17 cellular contexts compared by ENCODE assay signal in genomic region chr3:127749361-127749760, GRCh38.
DNase-seq lines count a peak whose midpoint lies in the region; ATAC-seq and TF ChIP-seq lines count a peak whose summit lies in the region.
"Had no signal": no experiment of that assay in that cellular context is flagged by ENCODE, and none has a peak within 500 bp of the region (broad histone marks: within the 10 kb centered on the region; RNA-seq: fewer than 3 reads in every experiment).

No MANE protein-coding gene starts in this region.

- BruUV-seq in Calu3 (replicated peaks; lab: Mats Ljungman, UMichigan) (no TSS peak), OCI-LY7 (replicated peaks; lab: Mats Ljungman, UMichigan) (no TSS peak)

- H3K4me3 Mint-ChIP-seq in Calu3 (ENCODE audit: low read depth, unreplicated experiment): no peak overlapping the region
- no peak overlapping the region for H3K4me3 Mint-ChIP-seq in dendritic cell treated with granulocyte-macrophage colony-stimulating factor and Interleukin-4, amounts not matched to agents 40 ng/mL and 50 ng/mL, for 4 days
- H3K4me3 Mint-ChIP-seq: activated CD4-positive, alpha-beta T cell treated with anti-CD3 and anti-CD28 coated beads, Interleukin-2, amount 10 ng/mL, durations not matched to agents 7 days and 5 days; H9; stimulated activated effector memory CD8-positive, alpha-beta T cell treated with anti-CD3 and anti-CD28 coated beads, Interleukin-12 subunit alpha, Interleukin-12 subunit beta, amount 100 ng/mL, for 72 hours; T-helper 17 cell had no signal

- H3K27ac ChIP-seq in OCI-LY7 (ENCODE audit: low read depth, low read length, poor library complexity, severe bottlenecking): no peak overlapping the region
- H3K27ac ChIP-seq: cardiac muscle cell had no signal

- no peak overlapping the region for H3K4me3 ChIP-seq in OCI-LY7 (ENCODE audit: low read depth, low read length, poor library complexity, severe bottlenecking)
- H3K4me3 ChIP-seq: cardiac muscle cell, lung had no signal

- H3K9me3 ChIP-seq in OCI-LY7 (ENCODE audit: low read length): no peaks in the 10 kb centered on the region

- ATAC-seq in GM21717 (IDR thresholded peaks at IDR 0.05; ENCODE audit: unreplicated experiment): no peak
- no peak for ATAC-seq in GM21619 (IDR thresholded peaks at IDR 0.05; ENCODE audit: unreplicated experiment)
- ATAC-seq: stimulated activated effector memory CD8-positive, alpha-beta T cell treated with anti-CD3 and anti-CD28 coated beads, Interleukin-12 subunit alpha, Interleukin-12 subunit beta, amount 100 ng/mL, for 72 hours; T-helper 17 cell had no signal

- H4K20me1 ChIP-seq in OCI-LY7 (ENCODE audit: insufficient read depth, low read length): no peaks in the 10 kb centered on the region

- peaks cover 26% of the 10 kb centered on the region for H3K4me1 ChIP-seq in OCI-LY7 (ENCODE audit: insufficient read depth, low read length, poor library complexity, severe bottlenecking)

- no peak for TF ChIP-seq CTCF in Calu3 (IDR thresholded peaks at IDR 0.05; ENCODE audit: unreplicated experiment)
- no peak for TF ChIP-seq CTCF in OCI-LY7 (conservative IDR thresholded peaks at IDR 0.05; ENCODE audit: low read length)

- no peaks in the 10 kb centered on the region for H3K79me2 ChIP-seq in OCI-LY7 (ENCODE audit: insufficient read depth, low read depth, low read length)

- no peaks in the 10 kb centered on the region for H3K9me3 Mint-ChIP-seq in Calu3 (ENCODE audit: low read depth, unreplicated experiment)
- H3K9me3 Mint-ChIP-seq in dendritic cell treated with granulocyte-macrophage colony-stimulating factor and Interleukin-4, amounts not matched to agents 40 ng/mL and 50 ng/mL, for 4 days: no peaks in the 10 kb centered on the region
- H3K9me3 Mint-ChIP-seq: activated CD4-positive, alpha-beta T cell treated with anti-CD3 and anti-CD28 coated beads, Interleukin-2, amount 10 ng/mL, durations not matched to agents 7 days and 5 days; H9; stimulated activated effector memory CD8-positive, alpha-beta T cell treated with anti-CD3 and anti-CD28 coated beads, Interleukin-12 subunit alpha, Interleukin-12 subunit beta, amount 100 ng/mL, for 72 hours had no signal

- CTCF ChIA-PET in Calu3 (lab: Charles Lee): interaction anchor here (1.1 kb wide), 1 partner anchor 13 kb away, joined by 3 read pairs; no protein-coding TSS in a partner anchor
- CTCF ChIA-PET in OCI-LY7 (lab: Charles Lee; ENCODE audit: unreplicated experiment): no interaction called here

- peaks cover 62% of the 10 kb centered on the region for H3K4me1 Mint-ChIP-seq in Calu3 (ENCODE audit: low read depth, unreplicated experiment)
- H3K4me1 Mint-ChIP-seq in dendritic cell treated with granulocyte-macrophage colony-stimulating factor and Interleukin-4, amounts not matched to agents 40 ng/mL and 50 ng/mL, for 4 days (ENCODE audit: low read depth): peaks cover 68% of the 10 kb centered on the region

- H3K4me2 ChIP-seq in OCI-LY7 (ENCODE audit: low read length): 0 out of 2 replicates have a peak overlapping the region, but pooled peaks have one; percentile 1

- peak overlapping the region; percentile 40; the same call in 1 of the 2 replicates for H2AFZ ChIP-seq in OCI-LY7 (ENCODE audit: low read length)

- H3K27ac Mint-ChIP-seq in Calu3 (ENCODE audit: unreplicated experiment): peak overlapping the region; percentile 83
- H3K27ac Mint-ChIP-seq in dendritic cell treated with granulocyte-macrophage colony-stimulating factor and Interleukin-4, amounts not matched to agents 40 ng/mL and 50 ng/mL, for 4 days: peak overlapping the region; percentile 57
- H3K27ac Mint-ChIP-seq: activated CD4-positive, alpha-beta T cell treated with anti-CD3 and anti-CD28 coated beads, Interleukin-2, amount 10 ng/mL, durations not matched to agents 7 days and 5 days; T-helper 17 cell had no signal

- DNase-seq in Calu3 (no peak), OCI-LY7 (ENCODE audit: low spot score) (no peak), renal cortical epithelial cell (ENCODE audit: low read depth) (peak; percentile 29), RKO (ENCODE audit: low spot score) (no peak), epidermal melanocyte (ENCODE audit: insufficient read length, low spot score) (no peak)
- DNase-seq: activated CD4-positive, alpha-beta T cell treated with anti-CD3 and anti-CD28 coated beads, Interleukin-2, amount 10 ng/mL, durations not matched to agents 7 days and 5 days; activated gamma-delta T cell treated with Interleukin-2 at 50 U/mL for 16 hours; H9; NCI-H2171; stimulated activated CD4-positive, alpha-beta T cell treated with anti-CD3 and anti-CD28 coated beads, Interleukin-2, amount 100 ng/mL, for 48 hours; T-helper 17 cell had no signal

- POLR2A ChIA-PET in OCI-LY7 (lab: Charles Lee): interaction anchor here (0.9 to 2.9 kb wide), 3 partner anchors 13 to 16 kb away, joined by 3 to 8 read pairs (median 5); no protein-coding TSS in a partner anchor

- peaks cover 15% of the 10 kb centered on the region for H3K36me3 Mint-ChIP-seq in Calu3 (ENCODE audit: insufficient read depth, unreplicated experiment)
- H3K36me3 Mint-ChIP-seq in dendritic cell treated with granulocyte-macrophage colony-stimulating factor and Interleukin-4, amounts not matched to agents 40 ng/mL and 50 ng/mL, for 4 days (ENCODE audit: low read depth): peaks cover 6% of the 10 kb centered on the region

- no peaks in the 10 kb centered on the region for H3K9me2 ChIP-seq in OCI-LY7 (ENCODE audit: insufficient read depth, low read length)

- intact Hi-C loops in Calu3 (cut with micrococcal nuclease; ENCODE audit: unreplicated experiment): loop anchor here (5.0 kb wide), 1 partner anchor 52 kb away; no protein-coding TSS in a partner anchor
- intact Hi-C loops in OCI-LY7 (cut with micrococcal nuclease; ENCODE audit: unreplicated experiment): no loop called here
- intact Hi-C loops in dendritic cell treated with granulocyte-macrophage colony-stimulating factor and Interleukin-4, amounts not matched to agents 40 ng/mL and 50 ng/mL, for 4 days (cut with micrococcal nuclease): no loop called here

- no peaks in the 10 kb centered on the region for H3K36me3 ChIP-seq in OCI-LY7 (ENCODE audit: insufficient read depth, low read length)
- H3K36me3 ChIP-seq: cardiac muscle cell had no signal

- no peaks in the 10 kb centered on the region for H3K27me3 Mint-ChIP-seq in Calu3 (ENCODE audit: unreplicated experiment)
- peaks cover 49% of the 10 kb centered on the region for H3K27me3 Mint-ChIP-seq in dendritic cell treated with granulocyte-macrophage colony-stimulating factor and Interleukin-4, amounts not matched to agents 40 ng/mL and 50 ng/mL, for 4 days
